In the genomic region with DNA sequence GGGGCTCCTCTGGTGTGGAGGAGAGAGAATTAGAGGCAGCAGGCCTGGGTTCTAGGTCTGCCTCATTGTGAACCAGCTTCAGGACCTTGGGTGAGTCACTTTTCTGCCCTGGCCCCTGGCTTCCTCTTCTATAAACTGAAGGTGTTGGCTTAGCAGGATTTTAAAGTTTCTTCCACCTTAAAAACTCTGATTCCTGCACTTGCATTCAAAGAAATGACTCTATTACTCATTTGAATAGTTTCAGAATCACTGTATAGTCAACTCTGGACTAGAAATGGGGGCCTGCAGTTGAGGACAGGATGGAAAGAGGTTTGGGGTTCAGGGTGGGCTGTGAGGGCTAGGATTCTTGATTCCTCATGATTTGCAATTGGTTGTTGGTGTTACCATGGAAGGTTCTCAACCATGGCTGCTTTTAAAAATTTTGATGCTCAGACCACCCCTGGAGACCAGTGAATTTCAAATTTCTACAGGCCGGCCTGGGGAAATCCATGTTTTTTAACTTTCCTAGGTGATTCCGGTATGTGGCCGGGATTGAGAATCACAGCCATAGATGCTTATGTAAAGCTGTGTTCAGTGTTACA, we compare ENCODE assay signal across 1 cellular context.
TF ChIP-seq lines count a peak whose summit lies in the region.

No MANE protein-coding gene starts in this region.

TF ChIP-seq in HCT116, 20 proteins besides CTCF, POLR2A, EP300 and RAD21 (continued from another document):
- TF ChIP-seq ZBTB33 (IDR thresholded peaks at IDR 0.05; ENCODE audit: extremely low read depth, insufficient replicate concordance, low read length), result no peak
- no peak for TF ChIP-seq ZNF274 (IDR thresholded peaks at IDR 0.05; ENCODE audit: low read depth, low read length)
- TF ChIP-seq EGR1 (IDR thresholded peaks at IDR 0.05; ENCODE audit: low read depth), result no peak
